8 cellular contexts compared by ENCODE assay signal in genomic region chr11:111841370-111842053, GRCh38. TPM values are rescaled to one million over a fixed set of nuclear protein-coding genes. Genes with fewer than 3 reads are reported as not detected.
DNase-seq lines count a peak whose midpoint lies in the region; ATAC-seq, FAIRE-seq and TF ChIP-seq lines count a peak whose summit lies in the region.

No MANE protein-coding gene starts in this region.

- H3K4me1 Mint-ChIP-seq in activated CD4-positive, alpha-beta T cell treated with anti-CD3 and anti-CD28 coated beads for 36 hours: peaks cover 9% of the 10 kb centered on the region

- H3K36me3 Mint-ChIP-seq in activated CD4-positive, alpha-beta T cell treated with anti-CD3 and anti-CD28 coated beads for 36 hours (ENCODE audit: low read depth): peaks cover 18% of the 10 kb centered on the region

- intact Hi-C loops in activated CD4-positive, alpha-beta T cell treated with anti-CD3 and anti-CD28 coated beads for 36 hours (cut with DNase I, micrococcal nuclease): loop anchor here (1.0 to 5.0 kb wide), 8 partner anchors 64 to 387 kb away; partner anchors contain the start of gene SIK2 (in 2 of the 2)

- H3K27me3 Mint-ChIP-seq in activated CD4-positive, alpha-beta T cell treated with anti-CD3 and anti-CD28 coated beads for 36 hours: no peaks in the 10 kb centered on the region

- DNase-seq in GM12891 (ENCODE audit: insufficient read length, low spot score) (peak; percentile 43), NCI-H526 (lab: John Stamatoyannopoulos, UW) (peak; percentile 80 to 97), choroid plexus epithelial cell (ENCODE audit: low read depth) (peak; percentile 99), left kidney (ENCODE audit: low read depth, low spot score) (peak; percentile 89)
- DNase-seq in activated CD4-positive, alpha-beta T cell treated with anti-CD3 and anti-CD28 coated beads for 36 hours: peak; percentile 94
- peak; percentile 89 for DNase-seq in stimulated activated CD4-positive, alpha-beta T cell treated with anti-CD3 and anti-CD28 coated beads, Interleukin-4, amount 100 ng/mL, for 24 hours

- TF ChIP-seq CTCF in choroid plexus epithelial cell (conservative IDR thresholded peaks at IDR 0.05; ENCODE audit: low read depth, low read length): peak; percentile 91

- ATAC-seq in HG03378 (IDR thresholded peaks at IDR 0.05; ENCODE audit: unreplicated experiment) (peak; percentile 59), GM18519 (IDR thresholded peaks at IDR 0.05; ENCODE audit: low FRiP score, unreplicated experiment) (no peak)
- peak; percentile 95 for ATAC-seq in activated CD4-positive, alpha-beta T cell treated with anti-CD3 and anti-CD28 coated beads for 36 hours

- no peak for TF ChIP-seq POLR2A in GM12891 (IDR thresholded peaks at IDR 0.05; ENCODE audit: low read depth, low read length)

- no peaks in the 10 kb centered on the region for H3K9me3 Mint-ChIP-seq in activated CD4-positive, alpha-beta T cell treated with anti-CD3 and anti-CD28 coated beads for 36 hours (ENCODE audit: low read depth)

- H3K4me3 Mint-ChIP-seq in activated CD4-positive, alpha-beta T cell treated with anti-CD3 and anti-CD28 coated beads for 36 hours: no peak overlapping the region

- FAIRE-seq in GM12891 (lab: Jason Lieb, UNC): peak; percentile 99

- H3K27ac Mint-ChIP-seq in activated CD4-positive, alpha-beta T cell treated with anti-CD3 and anti-CD28 coated beads for 36 hours: no peak overlapping the region

- POLR2A ChIA-PET in activated CD4-positive, alpha-beta T cell treated with anti-CD3 and anti-CD28 coated beads for 36 hours (lab: Charles Lee): no interaction called here

- H3K4me3 ChIP-seq in choroid plexus epithelial cell (ENCODE audit: low read depth, low read length): no peak overlapping the region

- CTCF ChIA-PET in activated CD4-positive, alpha-beta T cell treated with anti-CD3 and anti-CD28 coated beads for 36 hours (lab: Charles Lee): interaction anchor here (0.6 to 3.0 kb wide), 26 partner anchors 9 to 386 kb away, joined by 3 to 22 read pairs (median 4); partner anchors contain the start of gene ALG9

TF ChIP-seq in GM12891, 5 proteins besides CTCF, POLR2A, EP300 and RAD21:
- TF ChIP-seq SPI1 (IDR thresholded peaks at IDR 0.05; ENCODE audit: low read depth, low read length): no peak
- no peak for TF ChIP-seq POU2F2 (IDR thresholded peaks at IDR 0.05; ENCODE audit: low read depth, low read length)
- TF ChIP-seq PAX5 (IDR thresholded peaks at IDR 0.05; ENCODE audit: insufficient read depth, low read length, severe bottlenecking): no peak
- TF ChIP-seq POLR2AphosphoS5 (IDR thresholded peaks at IDR 0.05; ENCODE audit: low read depth, low read length): no peak
- no peak for TF ChIP-seq TAF1 (IDR thresholded peaks at IDR 0.05; ENCODE audit: low read depth, low read length)

RNA-seq across cellular contexts. Expression of gene ALG9, which starts 29.9 kb away (rescaled TPM):
- 22.9 TPM for polyA plus RNA-seq in GM12891 (2012; ENCODE audit: low read depth, missing spikeins)
- 10 to 100 TPM; 30.4 to 41.2 TPM for total RNA-seq in activated CD4-positive, alpha-beta T cell treated with anti-CD3 and anti-CD28 coated beads for 36 hours

RNA-seq across cellular contexts. Expression of gene FDXACB1, which starts 37.5 kb away (rescaled TPM):
- polyA plus RNA-seq in GM12891 (2012; ENCODE audit: low read depth, missing spikeins): 2.9 TPM
- total RNA-seq in activated CD4-positive, alpha-beta T cell treated with anti-CD3 and anti-CD28 coated beads for 36 hours: 1 to 10 TPM; 5.9 to 6.0 TPM

RNA-seq across cellular contexts. Expression of gene CFAP68, which starts 37.8 kb away (rescaled TPM):
- 100 TPM for polyA plus RNA-seq in GM12891 (2012; ENCODE audit: low read depth, missing spikeins)
- total RNA-seq in activated CD4-positive, alpha-beta T cell treated with anti-CD3 and anti-CD28 coated beads for 36 hours: 10 to 100 TPM; 32.1 to 49.7 TPM

Comparison
In these comparisons a context has a peak if more than half of its experiments do, and no peak if none do; other contexts are left out.
1. DNase-seq: peak in every context shown above with its lines; median percentile 99 in choroid plexus epithelial cell; 94 in activated CD4-positive, alpha-beta T cell treated with anti-CD3 and anti-CD28 coated beads for 36 hours; 89 in left kidney; 89 in stimulated activated CD4-positive, alpha-beta T cell treated with anti-CD3 and anti-CD28 coated beads, Interleukin-4, amount 100 ng/mL, for 24 hours; 88 in NCI-H526; 43 in GM12891.